In genomic region chr19:18500820-18501219, GRCh38 we compare ENCODE assay signal across 12 cellular contexts. TPM values are rescaled to one million over a fixed set of nuclear protein-coding genes. Genes with fewer than 3 reads are reported as not detected.
A peak's percentile ranks its signal among the peaks of the same experiment; 100 is the strongest.
DNase-seq lines count a peak whose midpoint lies in the region; ATAC-seq and TF ChIP-seq lines count a peak whose summit lies in the region.
"Had no signal": no experiment of that assay in that cellular context is flagged by ENCODE, and none has a peak within 500 bp of the region (broad histone marks: within the 10 kb centered on the region; RNA-seq: fewer than 3 reads in every experiment).

No MANE protein-coding gene starts in this region.

- H3K4me1 ChIP-seq in suprapubic skin (peaks cover 92% of the 10 kb centered on the region), mesenchymal stem cell (ENCODE audit: control insufficient read depth, insufficient read depth, low read depth, low read length) (peaks cover 49% of the 10 kb centered on the region)

- no peak overlapping the region for H3K4me3 ChIP-seq in suprapubic skin
- no peak overlapping the region for H3K4me3 ChIP-seq in mesenchymal stem cell (ENCODE audit: insufficient read depth in 1 of 2, low read depth in 1 of 2, low read length in 2 of 2)

- no peak overlapping the region for H3K9ac ChIP-seq in mesenchymal stem cell (ENCODE audit: low read length)

- peak overlapping the region in 4 of 5 experiments; percentile 30 to 79 (median 62) for H3K27ac Mint-ChIP-seq in brain

- H3K36me3 Mint-ChIP-seq in brain, result no peaks in the 10 kb centered on the region

- no peak for TF ChIP-seq CTCF in brain (conservative IDR thresholded peaks at IDR 0.05)
- no peak for TF ChIP-seq CTCF in suprapubic skin (IDR thresholded peaks at IDR 0.05)

- ATAC-seq in HG02870 (IDR thresholded peaks at IDR 0.05; ENCODE audit: unreplicated experiment), result no peak
- ATAC-seq: esophagus mucosa, Panc1 had no signal

- TF ChIP-seq EP300 in suprapubic skin (IDR thresholded peaks at IDR 0.05), result no peak

- peaks cover 68% of the 10 kb centered on the region for H3K4me1 Mint-ChIP-seq in brain

- TF ChIP-seq POLR2A in suprapubic skin (IDR thresholded peaks at IDR 0.05), result no peak

- no peak overlapping the region for H2AFZ ChIP-seq in mesenchymal stem cell (ENCODE audit: low read depth, low read length)

- peaks cover 0 to 2% (median 0%) of the 10 kb centered on the region in 5 experiments for H3K9me3 Mint-ChIP-seq in brain
- H3K9me3 Mint-ChIP-seq: neural crest cell had no signal

- H3K23ac ChIP-seq in mesenchymal stem cell (ENCODE audit: low read length in 2 of 2), result no peak overlapping the region

- H3K36me3 ChIP-seq in suprapubic skin, result no peaks in the 10 kb centered on the region
- H3K36me3 ChIP-seq in mesenchymal stem cell (ENCODE audit: control insufficient read depth in 1 of 2, insufficient read depth in 2 of 2, low read depth in 1 of 2, low read length in 2 of 2), result peaks cover 0 to 16% of the 10 kb centered on the region in 2 experiments

- no peak overlapping the region for H2BK5ac ChIP-seq in mesenchymal stem cell (ENCODE audit: low read depth, low read length, poor library complexity, severe bottlenecking)

- no peak overlapping the region for H4K91ac ChIP-seq in mesenchymal stem cell (ENCODE audit: low read length)

- H3K14ac ChIP-seq in mesenchymal stem cell (ENCODE audit: low read length in 2 of 2), result no peak overlapping the region

- no peaks in the 10 kb centered on the region for H3K27me3 Mint-ChIP-seq in brain

- no peak overlapping the region for H3K4me3 Mint-ChIP-seq in brain
- H3K4me3 Mint-ChIP-seq: neural crest cell had no signal

- peak overlapping the region; percentile 23 for H3K27ac ChIP-seq in layer of hippocampus (ENCODE audit: low read depth, low read length)
- H3K27ac ChIP-seq in suprapubic skin, result peak overlapping the region; percentile 33
- H3K27ac ChIP-seq in mesenchymal stem cell (ENCODE audit: low read length, poor library complexity, severe bottlenecking), result no peak overlapping the region

- WGBS in suprapubic skin, result 30% methylated on average over 9 of the region's 11 CpGs
- 92% methylated on average over 11 of the region's 11 CpGs for WGBS in mesenchymal stem cell

- no peak overlapping the region for H3K18ac ChIP-seq in mesenchymal stem cell (ENCODE audit: low read depth in 1 of 2, low read length in 2 of 2)

- no peak overlapping the region for H2BK120ac ChIP-seq in mesenchymal stem cell (ENCODE audit: low read depth, low read length)

- H2BK12ac ChIP-seq in mesenchymal stem cell (ENCODE audit: low read length in 2 of 2), result no peak overlapping the region

- H3K79me1 ChIP-seq in mesenchymal stem cell (replicated peaks; ENCODE audit: low read length, poor library complexity, severe bottlenecking), result peaks cover 14% of the 10 kb centered on the region

- H3K27me3 ChIP-seq in layer of hippocampus (ENCODE audit: control insufficient read depth, insufficient read depth, low read length), result no peaks in the 10 kb centered on the region
- H3K27me3 ChIP-seq in suprapubic skin, result no peaks in the 10 kb centered on the region
- H3K27me3 ChIP-seq in mesenchymal stem cell (ENCODE audit: control insufficient read depth in 1 of 2, insufficient read depth in 1 of 2, low read length in 2 of 2), result no peaks in the 10 kb centered on the region

- peak; percentile 46 for DNase-seq in NCI-H446 treated with DMSO at 0.1 percent for 48 hours (lab: John Stamatoyannopoulos, UW)
- DNase-seq in suprapubic skin (ENCODE audit: low spot score in 2 of 2), result no peak
- no peak for DNase-seq in AG08396 (ENCODE audit: low spot score)
- no peak for DNase-seq in mesenchymal stem cell
- DNase-seq: NCI-H2171, T-helper 9 cell had no signal

- H3K4me2 ChIP-seq in mesenchymal stem cell (ENCODE audit: low read length, poor library complexity, severe bottlenecking), result no peak overlapping the region

- no peak overlapping the region for H2AK5ac ChIP-seq in mesenchymal stem cell (ENCODE audit: low read length, severe bottlenecking)

- H3K4ac ChIP-seq in mesenchymal stem cell (ENCODE audit: low read depth in 1 of 2, low read length in 2 of 2), result no peak overlapping the region

- no peak overlapping the region for H4K8ac ChIP-seq in mesenchymal stem cell (ENCODE audit: low read length)

- no peak overlapping the region for H2BK15ac ChIP-seq in mesenchymal stem cell (ENCODE audit: low read depth, poor library complexity, severe bottlenecking)

- no peaks in the 10 kb centered on the region for H3K9me3 ChIP-seq in suprapubic skin
- H3K9me3 ChIP-seq in mesenchymal stem cell (ENCODE audit: control insufficient read depth, low read length), result no peaks in the 10 kb centered on the region

RNA-seq across cellular contexts. Expression of gene ELL, which starts 21.1 kb away (rescaled TPM):
- polyA plus RNA-seq in brain (ENCODE audit: insufficient read depth, low read depth, low replicate concordance), result 4.9 TPM
- 10 to 100 TPM; 27.0 to 59.5 (median 36.9) TPM for total RNA-seq in suprapubic skin
- polyA plus RNA-seq in mesenchymal stem cell (2013, experiment 1 of 2), result 9.8 TPM
- 9.8 TPM for polyA plus RNA-seq in mesenchymal stem cell (2013, experiment 2 of 2)

RNA-seq across cellular contexts. Expression of gene FKBP8, which starts 42.6 kb away (rescaled TPM):
- 673 TPM for polyA plus RNA-seq in brain (ENCODE audit: insufficient read depth, low read depth, low replicate concordance)
- 100 to 1,000 TPM; 194 to 217 (median 203) TPM for total RNA-seq in suprapubic skin
- polyA plus RNA-seq in mesenchymal stem cell (2013, experiment 1 of 2), result 175 TPM
- polyA plus RNA-seq in mesenchymal stem cell (2013, experiment 2 of 2), result 169 TPM

RNA-seq across cellular contexts. Expression of gene KXD1, which starts 56.9 kb away (rescaled TPM):
- polyA plus RNA-seq in brain (ENCODE audit: insufficient read depth, low read depth, low replicate concordance), result 93.5 TPM
- total RNA-seq in suprapubic skin, result 100 to 1,000 TPM in 1 of 4 donors, 10 to 100 TPM in 3; 72.4 to 107 (median 89.4) TPM
- polyA plus RNA-seq in mesenchymal stem cell (2013, experiment 1 of 2), result 138 TPM
- 134 TPM for polyA plus RNA-seq in mesenchymal stem cell (2013, experiment 2 of 2)
